In genomic region chr12:28089363-28089762, GRCh38 we compare ENCODE assay signal across 2 cellular contexts.
TF ChIP-seq lines count a peak whose summit lies in the region.

No MANE protein-coding gene starts in this region.

TF ChIP-seq in IMR-90, 13 proteins besides CTCF, POLR2A, EP300 and RAD21 (continued from another document):
- TF ChIP-seq BHLHE40 (IDR thresholded peaks at IDR 0.05; ENCODE audit: low read depth, low read length) (no peak), MAZ (IDR thresholded peaks at IDR 0.05; ENCODE audit: borderline replicate concordance, low read depth, low read length) (no peak), MAFK (IDR thresholded peaks at IDR 0.05; ENCODE audit: low read depth, low read length) (no peak), RFX5 (IDR thresholded peaks at IDR 0.05; ENCODE audit: low read depth, low read length) (no peak), RCOR1 (IDR thresholded peaks at IDR 0.05; ENCODE audit: insufficient replicate concordance, low read length) (no peak), MXI1 (IDR thresholded peaks at IDR 0.05; ENCODE audit: borderline replicate concordance, low read depth, low read length) (no peak), FOS (IDR thresholded peaks at IDR 0.05; ENCODE audit: low read depth, low read length) (no peak), SMC3 (IDR thresholded peaks at IDR 0.05; ENCODE audit: low read depth, low read length) (no peak)

TF ChIP-seq in WTC11, 78 proteins besides CTCF, POLR2A, EP300 and RAD21:
- TF ChIP-seq, protein P1, sequence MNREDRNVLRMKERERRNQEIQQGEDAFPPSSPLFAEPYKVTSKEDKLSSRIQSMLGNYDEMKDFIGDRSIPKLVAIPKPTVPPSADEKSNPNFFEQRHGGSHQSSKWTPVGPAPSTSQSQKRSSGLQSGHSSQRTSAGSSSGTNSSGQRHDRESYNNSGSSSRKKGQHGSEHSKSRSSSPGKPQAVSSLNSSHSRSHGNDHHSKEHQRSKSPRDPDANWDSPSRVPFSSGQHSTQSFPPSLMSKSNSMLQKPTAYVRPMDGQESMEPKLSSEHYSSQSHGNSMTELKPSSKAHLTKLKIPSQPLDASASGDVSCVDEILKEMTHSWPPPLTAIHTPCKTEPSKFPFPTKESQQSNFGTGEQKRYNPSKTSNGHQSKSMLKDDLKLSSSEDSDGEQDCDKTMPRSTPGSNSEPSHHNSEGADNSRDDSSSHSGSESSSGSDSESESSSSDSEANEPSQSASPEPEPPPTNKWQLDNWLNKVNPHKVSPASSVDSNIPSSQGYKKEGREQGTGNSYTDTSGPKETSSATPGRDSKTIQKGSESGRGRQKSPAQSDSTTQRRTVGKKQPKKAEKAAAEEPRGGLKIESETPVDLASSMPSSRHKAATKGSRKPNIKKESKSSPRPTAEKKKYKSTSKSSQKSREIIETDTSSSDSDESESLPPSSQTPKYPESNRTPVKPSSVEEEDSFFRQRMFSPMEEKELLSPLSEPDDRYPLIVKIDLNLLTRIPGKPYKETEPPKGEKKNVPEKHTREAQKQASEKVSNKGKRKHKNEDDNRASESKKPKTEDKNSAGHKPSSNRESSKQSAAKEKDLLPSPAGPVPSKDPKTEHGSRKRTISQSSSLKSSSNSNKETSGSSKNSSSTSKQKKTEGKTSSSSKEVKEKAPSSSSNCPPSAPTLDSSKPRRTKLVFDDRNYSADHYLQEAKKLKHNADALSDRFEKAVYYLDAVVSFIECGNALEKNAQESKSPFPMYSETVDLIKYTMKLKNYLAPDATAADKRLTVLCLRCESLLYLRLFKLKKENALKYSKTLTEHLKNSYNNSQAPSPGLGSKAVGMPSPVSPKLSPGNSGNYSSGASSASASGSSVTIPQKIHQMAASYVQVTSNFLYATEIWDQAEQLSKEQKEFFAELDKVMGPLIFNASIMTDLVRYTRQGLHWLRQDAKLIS (CRISPR knock-in tag; IDR thresholded peaks at IDR 0.05; ENCODE audit: borderline replicate concordance) = no peak
- TF ChIP-seq NFE2L1 (CRISPR knock-in tag; IDR thresholded peaks at IDR 0.05) = no peak
- TF ChIP-seq, protein P2, sequence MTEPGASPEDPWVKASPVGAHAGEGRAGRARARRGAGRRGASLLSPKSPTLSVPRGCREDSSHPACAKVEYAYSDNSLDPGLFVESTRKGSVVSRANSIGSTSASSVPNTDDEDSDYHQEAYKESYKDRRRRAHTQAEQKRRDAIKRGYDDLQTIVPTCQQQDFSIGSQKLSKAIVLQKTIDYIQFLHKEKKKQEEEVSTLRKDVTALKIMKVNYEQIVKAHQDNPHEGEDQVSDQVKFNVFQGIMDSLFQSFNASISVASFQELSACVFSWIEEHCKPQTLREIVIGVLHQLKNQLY (CRISPR knock-in tag; IDR thresholded peaks at IDR 0.05) = no peak
TF ChIP-seq in WTC11: peak in this region for 0.
